ENCODE assay signal across 9 cellular contexts in genomic region chr2:1591978-1592907, GRCh38.
A peak's percentile ranks its signal among the peaks of the same experiment; 100 is the strongest.
DNase-seq lines count a peak whose midpoint lies in the region; ATAC-seq and TF ChIP-seq lines count a peak whose summit lies in the region.
"Had no signal": no experiment of that assay in that cellular context is flagged by ENCODE, and none has a peak within 500 bp of the region (broad histone marks: within the 10 kb centered on the region; RNA-seq: fewer than 3 reads in every experiment).

No MANE protein-coding gene starts in this region.

- H3K9ac ChIP-seq in fibroblast of lung (ENCODE audit: insufficient read depth, low read length): peak overlapping the region; percentile 30

- peak overlapping the region; percentile 36 for H3K4me2 ChIP-seq in fibroblast of lung (ENCODE audit: extremely low read depth, insufficient read depth, low read length)

- no peaks in the 10 kb centered on the region for H3K27me3 ChIP-seq in A673 (replicated peaks; ENCODE audit: insufficient read depth, low read depth, low read length, poor library complexity)
- H3K27me3 ChIP-seq in fibroblast of lung (ENCODE audit: control insufficient read depth, insufficient read depth, low read length): no peaks in the 10 kb centered on the region

- peaks cover 15% of the 10 kb centered on the region for H3K4me1 ChIP-seq in A673 (ENCODE audit: insufficient read depth, low read length, poor library complexity, severe bottlenecking)
- peaks cover 21% of the 10 kb centered on the region for H3K4me1 ChIP-seq in fibroblast of lung (ENCODE audit: control insufficient read depth, extremely low read depth, insufficient read depth, low read length)

- no peak for ATAC-seq in HG03095 (IDR thresholded peaks at IDR 0.05; ENCODE audit: unreplicated experiment)
- ATAC-seq in activated CD8-positive, alpha-beta memory T cell treated with anti-CD3 and anti-CD28 coated beads, Interleukin-2, amount 10 ng/mL, durations not matched to agents 7 days and 5 days: no peak
- ATAC-seq in activated CD8-positive, alpha-beta T cell treated with anti-CD3 and anti-CD28 coated beads, Interleukin-2, amount 10 ng/mL, durations not matched to agents 7 days and 5 days: no peak

- H3K9me3 ChIP-seq in A673 (ENCODE audit: low read depth, low read length, poor library complexity, severe bottlenecking): no peaks in the 10 kb centered on the region
- no peaks in the 10 kb centered on the region for H3K9me3 ChIP-seq in fibroblast of lung (ENCODE audit: control insufficient read depth, insufficient read depth, low read depth, low read length)

- CTCF ChIA-PET in A673 (lab: Charles Lee): interaction anchor here (0.7 to 1.2 kb wide), 2 partner anchors 158 to 213 kb away, joined by 3 read pairs; no protein-coding TSS in a partner anchor
- CTCF ChIA-PET in activated CD8-positive, alpha-beta memory T cell treated with anti-CD3 and anti-CD28 coated beads, Interleukin-2, amount 10 ng/mL, durations not matched to agents 7 days and 5 days (lab: Charles Lee): interaction anchor here (0.7 kb wide), 1 partner anchor 179 kb away, joined by 4 read pairs; no protein-coding TSS in a partner anchor
- CTCF ChIA-PET in activated CD8-positive, alpha-beta T cell treated with anti-CD3 and anti-CD28 coated beads, Interleukin-2, amount 10 ng/mL, durations not matched to agents 7 days and 5 days (lab: Charles Lee): interaction anchor here (0.6 kb wide), 1 partner anchor 530 kb away, joined by 3 read pairs; no protein-coding TSS in a partner anchor

- no peak overlapping the region for H2AFZ ChIP-seq in fibroblast of lung (ENCODE audit: low read length)

- no TSS peak for BruUV-seq in A673 (replicated peaks; lab: Mats Ljungman, UMichigan)

- no peak overlapping the region for H3K4me3 ChIP-seq in A673 (ENCODE audit: low read depth, low read length, poor library complexity, severe bottlenecking)
- H3K4me3 ChIP-seq in fibroblast of lung (replicated peaks in 1 of 4; ENCODE audit: control extremely low read depth in 1 of 4, insufficient read depth in 1 of 4, low read depth in 3 of 4, low read length in 4 of 4): no peak overlapping the region

- no peak overlapping the region for H3K27ac Mint-ChIP-seq in activated CD8-positive, alpha-beta memory T cell treated with anti-CD3 and anti-CD28 coated beads, Interleukin-2, amount 10 ng/mL, durations not matched to agents 7 days and 5 days
- no peak overlapping the region for H3K27ac Mint-ChIP-seq in activated CD8-positive, alpha-beta T cell treated with anti-CD3 and anti-CD28 coated beads, Interleukin-2, amount 10 ng/mL, durations not matched to agents 7 days and 5 days

- H3K9me3 Mint-ChIP-seq in activated CD8-positive, alpha-beta memory T cell treated with anti-CD3 and anti-CD28 coated beads, Interleukin-2, amount 10 ng/mL, durations not matched to agents 7 days and 5 days (ENCODE audit: low read depth): no peaks in the 10 kb centered on the region
- H3K9me3 Mint-ChIP-seq in activated CD8-positive, alpha-beta T cell treated with anti-CD3 and anti-CD28 coated beads, Interleukin-2, amount 10 ng/mL, durations not matched to agents 7 days and 5 days (ENCODE audit: insufficient read depth): no peaks in the 10 kb centered on the region

- H3K4me3 Mint-ChIP-seq in activated CD8-positive, alpha-beta memory T cell treated with anti-CD3 and anti-CD28 coated beads, Interleukin-2, amount 10 ng/mL, durations not matched to agents 7 days and 5 days: no peak overlapping the region
- H3K4me3 Mint-ChIP-seq in activated CD8-positive, alpha-beta T cell treated with anti-CD3 and anti-CD28 coated beads, Interleukin-2, amount 10 ng/mL, durations not matched to agents 7 days and 5 days: no peak overlapping the region

- H3K4me1 Mint-ChIP-seq in activated CD8-positive, alpha-beta memory T cell treated with anti-CD3 and anti-CD28 coated beads, Interleukin-2, amount 10 ng/mL, durations not matched to agents 7 days and 5 days: peaks cover 3% of the 10 kb centered on the region
- H3K4me1 Mint-ChIP-seq in activated CD8-positive, alpha-beta T cell treated with anti-CD3 and anti-CD28 coated beads, Interleukin-2, amount 10 ng/mL, durations not matched to agents 7 days and 5 days (ENCODE audit: low read depth): no peaks in the 10 kb centered on the region

- no peaks in the 10 kb centered on the region for H3K36me3 Mint-ChIP-seq in activated CD8-positive, alpha-beta memory T cell treated with anti-CD3 and anti-CD28 coated beads, Interleukin-2, amount 10 ng/mL, durations not matched to agents 7 days and 5 days
- H3K36me3 Mint-ChIP-seq in activated CD8-positive, alpha-beta T cell treated with anti-CD3 and anti-CD28 coated beads, Interleukin-2, amount 10 ng/mL, durations not matched to agents 7 days and 5 days (ENCODE audit: low read depth): no peaks in the 10 kb centered on the region

- no peaks in the 10 kb centered on the region for H3K27me3 Mint-ChIP-seq in activated CD8-positive, alpha-beta memory T cell treated with anti-CD3 and anti-CD28 coated beads, Interleukin-2, amount 10 ng/mL, durations not matched to agents 7 days and 5 days
- H3K27me3 Mint-ChIP-seq in activated CD8-positive, alpha-beta T cell treated with anti-CD3 and anti-CD28 coated beads, Interleukin-2, amount 10 ng/mL, durations not matched to agents 7 days and 5 days (ENCODE audit: low read depth): no peaks in the 10 kb centered on the region

- no peaks in the 10 kb centered on the region for H4K20me1 ChIP-seq in fibroblast of lung (ENCODE audit: control insufficient read depth, extremely low read depth, insufficient read depth, low read length)

- TF ChIP-seq CTCF in A673 (conservative IDR thresholded peaks at IDR 0.05; ENCODE audit: low read depth, low read length) (peak; percentile 96), fibroblast of lung (conservative IDR thresholded peaks at IDR 0.05 in 1 of 2, IDR thresholded peaks at IDR 0.05 in 1 of 2; ENCODE audit: low read depth in 1 of 2, low read length in 2 of 2) (peak; percentile 78)

- H3K79me2 ChIP-seq in fibroblast of lung (ENCODE audit: control insufficient read depth, insufficient read depth, low read length): no peaks in the 10 kb centered on the region

- POLR2A ChIA-PET in A673 (lab: Charles Lee; ENCODE audit: low non-redundant PET): no interaction called here
- POLR2A ChIA-PET in activated CD8-positive, alpha-beta T cell treated with anti-CD3 and anti-CD28 coated beads, Interleukin-2, amount 10 ng/mL, durations not matched to agents 7 days and 5 days (lab: Charles Lee): no interaction called here

- H3K36me3 ChIP-seq in A673 (ENCODE audit: insufficient read depth, low read length, poor library complexity, severe bottlenecking) (no peaks in the 10 kb centered on the region), fibroblast of lung (ENCODE audit: control insufficient read depth, insufficient read depth, low read length) (no peaks in the 10 kb centered on the region)

- peak; percentile 94 for DNase-seq in A673 (ENCODE audit: low spot score)
- DNase-seq in NCI-H526 treated with DMSO at 0.1 percent for 48 hours (lab: John Stamatoyannopoulos, UW): peak; percentile 52
- peak; percentile 88 to 90 for DNase-seq in fibroblast of lung (ENCODE audit: low read depth in 2 of 2)
- DNase-seq in midbrain (lab: John Stamatoyannopoulos, UW): peak; percentile 21
- DNase-seq in globus pallidus (ENCODE audit: low spot score): no peak
- DNase-seq in activated CD8-positive, alpha-beta memory T cell treated with anti-CD3 and anti-CD28 coated beads, Interleukin-2, amount 10 ng/mL, durations not matched to agents 7 days and 5 days: no peak
- no peak for DNase-seq in activated CD8-positive, alpha-beta T cell treated with anti-CD3 and anti-CD28 coated beads, Interleukin-2, amount 10 ng/mL, durations not matched to agents 7 days and 5 days

- H3K27ac ChIP-seq in A673 (ENCODE audit: low read depth, low read length, poor library complexity, severe bottlenecking) (no peak overlapping the region), fibroblast of lung (ENCODE audit: insufficient read depth, low read length) (peak overlapping the region; percentile 44)
- H3K27ac ChIP-seq: HL-60 had no signal

- intact Hi-C loops in A673 (cut with micrococcal nuclease; ENCODE audit: unreplicated experiment): loop anchor here (1.0 to 2.0 kb wide), 3 partner anchors 153 to 225 kb away; partner anchors contain the start of gene PXDN

Comparison
In these comparisons a context has a peak if more than half of its experiments do, and no peak if none do; other contexts are left out.
1. DNase-seq: peak in A673 (single experiment), NCI-H526 treated with DMSO at 0.1 percent for 48 hours (single experiment), fibroblast of lung (2 of 2) and midbrain (single experiment); none in globus pallidus (single experiment), activated CD8-positive, alpha-beta memory T cell treated with anti-CD3 and anti-CD28 coated beads, Interleukin-2, amount 10 ng/mL, durations not matched to agents 7 days and 5 days (single experiment) and activated CD8-positive, alpha-beta T cell treated with anti-CD3 and anti-CD28 coated beads, Interleukin-2, amount 10 ng/mL, durations not matched to agents 7 days and 5 days (single experiment).